In genomic region chr6:127855542-127856159, GRCh38 we compare ENCODE assay signal across 8 cellular contexts. TPM values are rescaled to one million over a fixed set of nuclear protein-coding genes. Genes with fewer than 3 reads are reported as not detected.
A peak's percentile ranks its signal among the peaks of the same experiment; 100 is the strongest.
DNase-seq lines count a peak whose midpoint lies in the region; ATAC-seq and TF ChIP-seq lines count a peak whose summit lies in the region.

No MANE protein-coding gene starts in this region.

- DNase-seq in AG10803 (ENCODE audit: low read depth) (peak; percentile 33), HCT116 (ENCODE audit: low read depth, low spot score) (no peak), fibroblast of lung (ENCODE audit: low read depth in 2 of 2) (peak in 1 of 2 donors; percentile 64), spleen (no peak), gastrocnemius medialis (no peak), NCI-H1417 treated with DMSO at 0.1 percent for 48 hours (lab: John Stamatoyannopoulos, UW) (no peak)
- peak; percentile 46 for DNase-seq in activated CD4-positive, alpha-beta T cell treated with anti-CD3 and anti-CD28 coated beads, Interleukin-2, amount 50 U/mL, for 1 hour

- H3K27me3 ChIP-seq in HCT116 (ENCODE audit: insufficient read depth, low read length) (no peaks in the 10 kb centered on the region), fibroblast of lung (ENCODE audit: control insufficient read depth, insufficient read depth, low read length) (no peaks in the 10 kb centered on the region), spleen (replicated peaks in 1 of 7) (no peaks in the 10 kb centered on the region), gastrocnemius medialis (no peaks in the 10 kb centered on the region)

- TF ChIP-seq CTCF in AG10803 (conservative IDR thresholded peaks at IDR 0.05; ENCODE audit: low read length) = peak; percentile 69
- TF ChIP-seq CTCF in HCT116 (IDR thresholded peaks at IDR 0.05 in 2 of 3, conservative IDR thresholded peaks at IDR 0.05 in 1 of 3; ENCODE audit: borderline replicate concordance in 1 of 3, insufficient read depth in 1 of 3, low read depth in 2 of 3, low read length in 2 of 3) = peak; percentile 39 to 63 (median 45); a peak in 4 of 6 replicates
- TF ChIP-seq CTCF in fibroblast of lung (conservative IDR thresholded peaks at IDR 0.05 in 1 of 2, IDR thresholded peaks at IDR 0.05 in 1 of 2; ENCODE audit: low read depth in 1 of 2, low read length in 2 of 2) = peak; percentile 61 to 66
- TF ChIP-seq CTCF in spleen (IDR thresholded peaks at IDR 0.05 in 8 of 11, conservative IDR thresholded peaks at IDR 0.05 in 3 of 11) = peak in 6 of 11 experiments; percentile 15 to 46 (median 33)
- peak in 2 of 5 experiments; percentile 23 to 28 for TF ChIP-seq CTCF in gastrocnemius medialis (IDR thresholded peaks at IDR 0.05 in 4 of 5, conservative IDR thresholded peaks at IDR 0.05 in 1 of 5)

- H3K4me1 ChIP-seq in HCT116 (ENCODE audit: control insufficient read depth in 1 of 2, insufficient read depth in 2 of 2, low read length in 2 of 2) = no peaks in the 10 kb centered on the region
- no peaks in the 10 kb centered on the region for H3K4me1 ChIP-seq in fibroblast of lung (ENCODE audit: control insufficient read depth, extremely low read depth, insufficient read depth, low read length)
- peaks cover 0 to 22% (median 4%) of the 10 kb centered on the region in 6 donors for H3K4me1 ChIP-seq in spleen
- no peaks in the 10 kb centered on the region for H3K4me1 ChIP-seq in gastrocnemius medialis

- TF ChIP-seq POLR2A in HCT116 (IDR thresholded peaks at IDR 0.05; ENCODE audit: borderline replicate concordance, extremely low read depth, insufficient read depth, insufficient read length) (no peak), spleen (IDR thresholded peaks at IDR 0.05) (no peak), gastrocnemius medialis (IDR thresholded peaks at IDR 0.05) (no peak)

- H3K36me3 ChIP-seq in HCT116 (ENCODE audit: control insufficient read depth in 1 of 2, insufficient read depth in 2 of 2, low read length in 2 of 2) (no peaks in the 10 kb centered on the region), fibroblast of lung (ENCODE audit: control insufficient read depth, insufficient read depth, low read length) (no peaks in the 10 kb centered on the region), spleen (no peaks in the 10 kb centered on the region), gastrocnemius medialis (no peaks in the 10 kb centered on the region)

- no peaks in the 10 kb centered on the region for H3K9me2 ChIP-seq in HCT116 (ENCODE audit: insufficient read depth)

- CTCF ChIA-PET in HCT116 (lab: Charles Lee) = interaction anchor here (0.7 to 2.0 kb wide), 9 partner anchors 9 to 875 kb away, joined by 3 to 14 read pairs (median 6); partner anchors contain the start of gene PTPRK

- H3K4me2 ChIP-seq in HCT116 (ENCODE audit: low read length) (no peak overlapping the region), fibroblast of lung (ENCODE audit: extremely low read depth, insufficient read depth, low read length) (no peak overlapping the region)

- no peaks in the 10 kb centered on the region for H4K20me1 ChIP-seq in HCT116 (ENCODE audit: insufficient read depth)
- no peaks in the 10 kb centered on the region for H4K20me1 ChIP-seq in fibroblast of lung (ENCODE audit: control insufficient read depth, extremely low read depth, insufficient read depth, low read length)

- intact Hi-C loops in HCT116 (cut with micrococcal nuclease) (loop anchor here (5.0 to 10.0 kb wide), 2 partner anchors 659 to 872 kb away; no protein-coding TSS in a partner anchor), spleen (cut with DNase I; ENCODE audit: low total_unique reads) (no loop called here), gastrocnemius medialis (cut with DNase I; ENCODE audit: low total_unique reads) (no loop called here)

- no peak for ATAC-seq in HCT116
- ATAC-seq in gastrocnemius medialis = no peak
- no peak for ATAC-seq in HG02623 (IDR thresholded peaks at IDR 0.05; ENCODE audit: unreplicated experiment)

- no peak overlapping the region for H3K9ac ChIP-seq in HCT116 (ENCODE audit: low read length)
- H3K9ac ChIP-seq in fibroblast of lung (ENCODE audit: insufficient read depth, low read length) = no peak overlapping the region

- H3K9me3 ChIP-seq in HCT116 (ENCODE audit: control insufficient read depth in 1 of 2, insufficient read depth in 1 of 2, low read depth in 1 of 2, low read length in 2 of 2) (no peaks in the 10 kb centered on the region), fibroblast of lung (ENCODE audit: control insufficient read depth, insufficient read depth, low read depth, low read length) (no peaks in the 10 kb centered on the region), spleen (no peaks in the 10 kb centered on the region), gastrocnemius medialis (no peaks in the 10 kb centered on the region)

- H3K4me3 ChIP-seq in AG10803 (ENCODE audit: low read length) (no peak overlapping the region), HCT116 (replicated peaks in 1 of 2; ENCODE audit: low read depth in 1 of 2, low read length in 2 of 2) (no peak overlapping the region), fibroblast of lung (replicated peaks in 1 of 4; ENCODE audit: control extremely low read depth in 1 of 4, insufficient read depth in 1 of 4, low read depth in 3 of 4, low read length in 4 of 4) (no peak overlapping the region), spleen (no peak overlapping the region), gastrocnemius medialis (no peak overlapping the region)

- BruUV-seq in HCT116 (replicated peaks; lab: Mats Ljungman, UMichigan) = no TSS peak

- WGBS in spleen, 5 donors = 28 to 51% (median 49%) methylated on average over 4 of the region's 4 CpGs

- H3K79me2 ChIP-seq in HCT116 (ENCODE audit: insufficient read depth, low read length) = no peaks in the 10 kb centered on the region
- no peaks in the 10 kb centered on the region for H3K79me2 ChIP-seq in fibroblast of lung (ENCODE audit: control insufficient read depth, insufficient read depth, low read length)

- RAD21 ChIA-PET in HCT116 (lab: Charles Lee; ENCODE audit: low non-redundant PET in 1 of 2, low total read pairs in 2 of 2, uncharacterized antibody in 2 of 2, unreplicated experiment in 2 of 2) = interaction anchor here (0.7 to 1.4 kb wide), 4 partner anchors 118 to 875 kb away, joined by 3 to 4 read pairs (median 4); no protein-coding TSS in a partner anchor

- in situ Hi-C loops in gastrocnemius medialis (cut with MboI; ENCODE audit: low sequenced_read_pairs in 4 of 4) = no loop called here

- POLR2A ChIA-PET in HCT116 (lab: Charles Lee) = no interaction called here

- no peak overlapping the region for H3K27ac ChIP-seq in HCT116 (ENCODE audit: low read depth, low read length)
- H3K27ac ChIP-seq in fibroblast of lung (ENCODE audit: insufficient read depth, low read length) = no peak overlapping the region
- no peak overlapping the region for H3K27ac ChIP-seq in spleen
- H3K27ac ChIP-seq in gastrocnemius medialis = no peak overlapping the region

- H2AFZ ChIP-seq in HCT116 (ENCODE audit: low read depth, low read length, poor library complexity, severe bottlenecking) (peak overlapping the region; percentile 58), fibroblast of lung (ENCODE audit: low read length) (no peak overlapping the region)

- TF ChIP-seq RAD21 in HCT116 (IDR thresholded peaks at IDR 0.05; ENCODE audit: low read depth) = peak; percentile 68

TF ChIP-seq in HCT116, 20 proteins besides CTCF, POLR2A, EP300 and RAD21 (continues in another document):
- no peak for TF ChIP-seq CEBPB (IDR thresholded peaks at IDR 0.05; ENCODE audit: low read depth)
- no peak for TF ChIP-seq EZH2 (IDR thresholded peaks at IDR 0.05)
- TF ChIP-seq YY1 (IDR thresholded peaks at IDR 0.05; ENCODE audit: extremely low read depth, insufficient replicate concordance, low read depth, low read length) = no peak
- TF ChIP-seq SP1 (IDR thresholded peaks at IDR 0.05; ENCODE audit: low read depth) = no peak
- no peak for TF ChIP-seq ZBTB33 (IDR thresholded peaks at IDR 0.05; ENCODE audit: extremely low read depth, insufficient replicate concordance, low read length)

RNA-seq across cellular contexts. Expression of gene THEMIS, which starts 45.2 kb away (rescaled TPM):
- total RNA-seq in HCT116 (2021; ENCODE audit: unreplicated experiment) = 0.20 TPM
- not detected in 2 replicates for polyA plus RNA-seq in HCT116 (2012)
- total RNA-seq in fibroblast of lung = not detected in 2 replicates
- polyA plus RNA-seq in fibroblast of lung = not detected in 2 replicates
- polyA plus RNA-seq in fibroblast of lung (2012) = not detected in 2 replicates
- polyA minus RNA-seq in fibroblast of lung (ENCODE audit: low replicate concordance) = not detected in 2 replicates
- 10 to 100 TPM; 10.6 to 17.8 (median 14.4) TPM for total RNA-seq in spleen
- polyA plus RNA-seq in spleen = 1 to 10 TPM in 2 of 3 donors, under 1 TPM in 1; 0.80 to 1.9 (median 1.5) TPM
- under 1 TPM in 2 of 4 donors, not detected in 2; 0.10 to 0.15 TPM for total RNA-seq in gastrocnemius medialis

Comparison
In these comparisons a context has a peak if more than half of its experiments do, and no peak if none do; other contexts are left out.
1. DNase-seq: peak in AG10803 (single experiment) and activated CD4-positive, alpha-beta T cell treated with anti-CD3 and anti-CD28 coated beads, Interleukin-2, amount 50 U/mL, for 1 hour (single experiment); none in HCT116 (single experiment), spleen (single experiment), gastrocnemius medialis (0 of 2) and NCI-H1417 treated with DMSO at 0.1 percent for 48 hours (single experiment).